ENCODE assay signal across 6 cellular contexts in genomic region chr1:175423605-175424004, GRCh38.
"Had no signal": no experiment of that assay in that cellular context is flagged by ENCODE, and none has a peak within 500 bp of the region (broad histone marks: within the 10 kb centered on the region; RNA-seq: fewer than 3 reads in every experiment).

No MANE protein-coding gene starts in this region.

- ATAC-seq: HepG2 had no signal

- H3K27ac ChIP-seq: HL-60 had no signal

- H3K4me3 ChIP-seq: K562 had no signal

- DNase-seq: IMR-90, KBM-7, KG1 had no signal
